In the genomic region with DNA sequence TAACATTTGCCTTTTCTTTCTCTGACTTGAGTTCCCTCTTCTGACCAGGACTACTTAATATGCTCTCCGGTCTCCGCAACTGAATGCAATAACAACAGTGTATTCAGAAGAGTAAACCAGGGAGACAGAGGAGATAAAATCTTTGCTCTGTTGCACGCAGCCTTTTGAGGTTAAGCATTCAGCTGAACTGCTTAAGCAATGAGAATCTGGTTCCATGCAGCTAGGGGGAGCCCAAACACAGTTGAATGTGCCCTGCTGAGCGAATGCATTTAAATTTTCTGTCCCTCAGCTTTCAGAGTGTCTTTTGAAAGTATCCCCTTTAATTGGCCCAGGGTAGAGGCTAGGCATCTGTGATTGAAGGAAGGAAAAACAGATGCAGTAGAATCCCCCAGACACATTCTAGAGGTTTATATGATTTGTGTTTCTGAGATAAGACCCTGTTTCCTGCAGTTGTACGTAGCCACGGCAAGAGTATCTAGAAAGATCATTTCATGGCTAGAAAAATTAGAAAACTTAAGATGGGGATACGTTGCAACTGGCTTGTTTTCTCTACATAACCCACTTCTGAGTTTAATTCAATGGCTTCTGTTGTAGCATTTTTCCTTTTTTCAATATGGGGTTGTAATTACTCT, we compare ENCODE assay signal across 8 cellular contexts.
DNase-seq lines count a peak whose midpoint lies in the region; ATAC-seq, FAIRE-seq and TF ChIP-seq lines count a peak whose summit lies in the region.

No MANE protein-coding gene starts in this region.

- no peaks in the 10 kb centered on the region for H3K36me3 ChIP-seq in mucosa of descending colon (ENCODE audit: low read depth)

- H3K9me3 ChIP-seq in mucosa of descending colon = no peaks in the 10 kb centered on the region

- H3K4me3 ChIP-seq in epithelial cell of proximal tubule (ENCODE audit: low read depth, low read length) = no peak overlapping the region
- no peak overlapping the region for H3K4me3 ChIP-seq in mucosa of descending colon

- DNase-seq in AG20443 (ENCODE audit: low spot score) = peak; percentile 67
- DNase-seq in GM12892 (ENCODE audit: insufficient read length) = no peak
- DNase-seq in NCI-H1105 (lab: John Stamatoyannopoulos, UW) = peak; percentile 58
- DNase-seq in SKM-1 treated with dmso at 0.1 percent for 144 hours (lab: John Stamatoyannopoulos, UW; ENCODE audit: unreplicated experiment) = peak; percentile 35
- peak; percentile 16 for DNase-seq in epithelial cell of proximal tubule (ENCODE audit: low read depth)
- peak in 2 of 3 donors; percentile 33 to 78 for DNase-seq in mucosa of descending colon
- no peak for DNase-seq in stimulated activated naive CD4-positive, alpha-beta T cell (lab: John Stamatoyannopoulos, UW)

- no peak for TF ChIP-seq POLR2A in GM12892 (IDR thresholded peaks at IDR 0.05; ENCODE audit: low read depth, low read length)

- peak; percentile 85 for FAIRE-seq in GM12892 (lab: Jason Lieb, UNC)

- intact Hi-C loops in mucosa of descending colon (cut with DNase I, micrococcal nuclease) = loop anchor here in 1 of 2 donors (10.0 kb wide), 1 partner anchor 506 kb away; no protein-coding TSS in a partner anchor

- TF ChIP-seq CTCF in epithelial cell of proximal tubule (conservative IDR thresholded peaks at IDR 0.05; ENCODE audit: low read depth, low read length) = peak; percentile 89
- peak; percentile 50 for TF ChIP-seq CTCF in mucosa of descending colon (IDR thresholded peaks at IDR 0.05)

- ATAC-seq in HG02852 (IDR thresholded peaks at IDR 0.05; ENCODE audit: unreplicated experiment) = peak; percentile 68
- peak; percentile 76 for ATAC-seq in mucosa of descending colon

- H3K4me1 ChIP-seq in mucosa of descending colon (ENCODE audit: low read depth) = no peaks in the 10 kb centered on the region

Comparison
In these comparisons a context has a peak if more than half of its experiments do, and no peak if none do; other contexts are left out.
1. DNase-seq: peak in AG20443 (single experiment), NCI-H1105 (single experiment), SKM-1 treated with dmso at 0.1 percent for 144 hours (single experiment), epithelial cell of proximal tubule (single experiment) and mucosa of descending colon (2 of 3); none in GM12892 (single experiment) and stimulated activated naive CD4-positive, alpha-beta T cell (0 of 6).